ENCODE assay signal across 8 cellular contexts in the genomic region with DNA sequence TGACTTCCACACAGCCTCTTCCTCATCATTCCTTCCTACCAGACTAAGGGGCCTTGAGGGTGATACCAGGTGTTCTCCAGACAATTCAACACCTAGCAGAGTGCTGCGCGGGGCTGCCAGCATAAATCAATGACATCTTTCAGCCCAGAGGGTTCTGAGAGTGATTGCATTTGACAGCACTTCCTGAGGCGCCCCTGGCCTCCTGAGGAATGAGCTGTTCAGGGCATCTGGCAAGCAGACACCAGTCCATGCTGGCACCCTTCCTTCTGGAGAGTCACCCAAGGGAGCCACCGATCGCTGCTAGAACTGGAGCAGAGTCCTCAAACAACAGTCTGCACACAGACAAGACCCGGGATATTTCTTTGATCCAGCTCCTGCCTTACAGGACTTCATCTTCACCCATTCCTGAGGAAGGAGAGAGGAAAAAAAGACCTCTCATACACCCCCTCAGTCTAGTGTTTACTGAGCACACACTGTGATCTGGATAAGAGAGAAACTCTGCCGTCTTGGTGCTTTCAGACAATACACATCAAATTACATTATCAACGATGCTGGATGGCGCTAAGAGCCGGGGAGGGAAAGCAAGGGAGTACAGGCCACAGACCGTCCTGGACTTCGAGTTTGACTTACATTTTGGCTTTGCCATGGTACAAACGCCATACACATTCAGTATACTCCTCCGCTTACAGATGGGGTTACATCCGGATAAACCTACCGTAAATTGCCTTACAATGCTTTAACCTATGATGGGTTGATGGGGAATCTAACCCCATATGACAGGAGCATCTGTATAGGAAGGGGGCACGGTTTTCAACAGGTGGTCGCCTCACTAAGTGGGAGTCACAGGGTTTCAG. TPM values are rescaled to one million over a fixed set of nuclear protein-coding genes. Genes with fewer than 3 reads are reported as not detected.
DNase-seq lines count a peak whose midpoint lies in the region; ATAC-seq, FAIRE-seq and TF ChIP-seq lines count a peak whose summit lies in the region.

No MANE protein-coding gene starts in this region.

- H3K27ac Mint-ChIP-seq in GM23338, result peak overlapping the region; percentile 99
- peak overlapping the region; percentile 98 for H3K27ac Mint-ChIP-seq in activated T-helper 2 cell treated with anti-CD3 and anti-CD28 coated beads, Interferon-gamma antibody, Interleukin-2, Interleukin-4, amounts not matched to agents 10 μg/mL and 5 μg/mL and 100 μg/mL, durations not matched to agents 14 hours and 24 hours and 36 hours

- intact Hi-C loops in activated T-helper 2 cell treated with anti-CD3 and anti-CD28 coated beads, Interferon-gamma antibody, Interleukin-2, Interleukin-4, amounts not matched to agents 10 μg/mL and 5 μg/mL and 100 μg/mL, durations not matched to agents 14 hours and 24 hours and 36 hours (cut with micrococcal nuclease), result no loop called here
- intact Hi-C loops in HepG2 (cut with micrococcal nuclease; ENCODE audit: unreplicated experiment), result no loop called here

- no peak for DNase-seq in GM23338 (ENCODE audit: low spot score)
- no peak for DNase-seq in activated T-helper 2 cell treated with anti-CD3 and anti-CD28 coated beads, Interferon-gamma antibody, Interleukin-2, Interleukin-4, amounts not matched to agents 10 μg/mL and 5 μg/mL and 100 μg/mL, durations not matched to agents 14 hours and 24 hours and 36 hours (ENCODE audit: low spot score)
- no peak for DNase-seq in HepG2 (ENCODE audit: low spot score)
- DNase-seq in GOT3 (lab: John Stamatoyannopoulos, UW), result no peak
- no peak for DNase-seq in kidney glomerular epithelial cell (lab: John Stamatoyannopoulos, UW)
- no peak for DNase-seq in middle frontal gyrus (ENCODE audit: extremely low spot score, low spot score)

- H3K27me3 ChIP-seq in GM23338 (ENCODE audit: insufficient read depth), result no peaks in the 10 kb centered on the region
- peaks cover 12 to 53% of the 10 kb centered on the region in 2 experiments; a peak in 4 of 5 replicates for H3K27me3 ChIP-seq in HepG2 (ENCODE audit: control insufficient read depth in 1 of 2, insufficient read depth in 2 of 2, low read length in 2 of 2)

- CTCF ChIA-PET in HepG2 (lab: Yijun Ruan, JAX; ENCODE audit: low intra/inter-chr PET ratio, low total read pairs), result no interaction called here

- peak overlapping the region; percentile 95 for H3K4me3 Mint-ChIP-seq in GM23338
- H3K4me3 Mint-ChIP-seq in activated T-helper 2 cell treated with anti-CD3 and anti-CD28 coated beads, Interferon-gamma antibody, Interleukin-2, Interleukin-4, amounts not matched to agents 10 μg/mL and 5 μg/mL and 100 μg/mL, durations not matched to agents 14 hours and 24 hours and 36 hours (ENCODE audit: low read depth), result peak overlapping the region; percentile 92

- BruUV-seq in HepG2 (replicated peaks; lab: Mats Ljungman, UMichigan), result no TSS peak

- peaks cover 24% of the 10 kb centered on the region for H3K27me3 Mint-ChIP-seq in GM23338 (ENCODE audit: insufficient read depth, low read depth, poor library complexity)
- peaks cover 2% of the 10 kb centered on the region for H3K27me3 Mint-ChIP-seq in activated T-helper 2 cell treated with anti-CD3 and anti-CD28 coated beads, Interferon-gamma antibody, Interleukin-2, Interleukin-4, amounts not matched to agents 10 μg/mL and 5 μg/mL and 100 μg/mL, durations not matched to agents 14 hours and 24 hours and 36 hours (ENCODE audit: low read depth)

- H3K4me1 Mint-ChIP-seq in GM23338, result peaks cover 10% of the 10 kb centered on the region
- peaks cover 25% of the 10 kb centered on the region for H3K4me1 Mint-ChIP-seq in activated T-helper 2 cell treated with anti-CD3 and anti-CD28 coated beads, Interferon-gamma antibody, Interleukin-2, Interleukin-4, amounts not matched to agents 10 μg/mL and 5 μg/mL and 100 μg/mL, durations not matched to agents 14 hours and 24 hours and 36 hours (ENCODE audit: low read depth)

- H3K79me2 ChIP-seq in GM23338 (replicated peaks; ENCODE audit: insufficient read depth), result no peaks in the 10 kb centered on the region
- H3K79me2 ChIP-seq in HepG2 (ENCODE audit: insufficient read depth, low read length), result no peaks in the 10 kb centered on the region

- no peak for TF ChIP-seq POLR2A in HepG2 (IDR thresholded peaks at IDR 0.05; ENCODE audit: insufficient read depth in 1 of 2, low read depth in 2 of 2, low read length in 2 of 2)

- H3K9me2 ChIP-seq in GM23338 (ENCODE audit: insufficient read depth), result no peaks in the 10 kb centered on the region

- ATAC-seq in GM23338 (no peak), HepG2 (no peak), GM21526 (IDR thresholded peaks at IDR 0.05; ENCODE audit: low FRiP score, unreplicated experiment) (no peak)

- no peaks in the 10 kb centered on the region for H3K36me3 ChIP-seq in GM23338 (ENCODE audit: insufficient read depth)
- H3K36me3 ChIP-seq in HepG2 (replicated peaks in 1 of 2; ENCODE audit: control insufficient read depth in 1 of 2, insufficient read depth in 2 of 2, low read length in 2 of 2), result no peaks in the 10 kb centered on the region

- POLR2A ChIA-PET in HepG2 (lab: Yijun Ruan, JAX), result interaction anchor here (1.2 to 3.1 kb wide), 6 partner anchors 26 to 196 kb away, joined by 4 to 35 read pairs (median 9); a partner anchor contains a TSS

- WGBS in HepG2 (ENCODE audit: low lambda C conversion rate), result 62% methylated on average over 17 of the region's 18 CpGs

- TF ChIP-seq CTCF in 22Rv1 (IDR thresholded peaks at IDR 0.05) (no peak), GM23338 (conservative IDR thresholded peaks at IDR 0.05; ENCODE audit: low read depth in 2 of 2) (no peak), HepG2 (CRISPR knock-in tag; IDR thresholded peaks at IDR 0.05) (no peak)

- H2AFZ ChIP-seq in GM23338, result no peak overlapping the region
- H2AFZ ChIP-seq in HepG2 (ENCODE audit: low read length), result no peak overlapping the region

- TF ChIP-seq EP300 in HepG2 (IDR thresholded peaks at IDR 0.05; ENCODE audit: low read depth in 2 of 2, low read length in 2 of 2) (no peak), HepG2 (CRISPR knock-in tag; IDR thresholded peaks at IDR 0.05; ENCODE audit: borderline replicate concordance) (no peak)

- H3F3A ChIP-seq in GM23338 (replicated peaks; ENCODE audit: low read depth), result 0 out of 2 replicates have a peak, but pooled peaks cover 4% of the 10 kb centered on the region

- H3K36me3 Mint-ChIP-seq in GM23338 (ENCODE audit: low read depth), result no peaks in the 10 kb centered on the region; the same call in 2 of the 3 replicates
- no peaks in the 10 kb centered on the region for H3K36me3 Mint-ChIP-seq in activated T-helper 2 cell treated with anti-CD3 and anti-CD28 coated beads, Interferon-gamma antibody, Interleukin-2, Interleukin-4, amounts not matched to agents 10 μg/mL and 5 μg/mL and 100 μg/mL, durations not matched to agents 14 hours and 24 hours and 36 hours (ENCODE audit: low read depth)

- H3K4me2 ChIP-seq in GM23338 (peak overlapping the region; percentile 92; the same call in 1 of the 2 replicates), HepG2 (ENCODE audit: low read depth, low read length) (peak overlapping the region; percentile 100)

- H3K4me1 ChIP-seq in GM23338 (ENCODE audit: insufficient read depth) (peaks cover 4% of the 10 kb centered on the region; the same call in 1 of the 2 replicates), HepG2 (ENCODE audit: insufficient read depth, low read length) (peaks cover 32% of the 10 kb centered on the region)

- no peak for TF ChIP-seq RAD21 in HepG2 (CRISPR knock-in tag; IDR thresholded peaks at IDR 0.05)

- H3K9ac ChIP-seq in HepG2 (ENCODE audit: insufficient read depth, low read depth, low read length), result peak overlapping the region; percentile 95

- no peaks in the 10 kb centered on the region for H3K9me3 ChIP-seq in HepG2 (ENCODE audit: low read length)

- no peak for FAIRE-seq in HepG2 (lab: Jason Lieb, UNC)

- H3K9me3 Mint-ChIP-seq in GM23338, result peaks cover 3% of the 10 kb centered on the region
- no peaks in the 10 kb centered on the region for H3K9me3 Mint-ChIP-seq in activated T-helper 2 cell treated with anti-CD3 and anti-CD28 coated beads, Interferon-gamma antibody, Interleukin-2, Interleukin-4, amounts not matched to agents 10 μg/mL and 5 μg/mL and 100 μg/mL, durations not matched to agents 14 hours and 24 hours and 36 hours

- in situ Hi-C loops in HepG2 (cut with HindIII; ENCODE audit: extremely low pct_ligation_motif_present, low pct_unique_long_range_greater_than_20kb), result no loop called here

- no peaks in the 10 kb centered on the region for H4K20me1 ChIP-seq in GM23338 (replicated peaks; ENCODE audit: insufficient read depth)
- H4K20me1 ChIP-seq in HepG2 (ENCODE audit: insufficient read depth, low read length), result no peaks in the 10 kb centered on the region

- H3K4me3 ChIP-seq in GM23338 (peak overlapping the region; percentile 87; the same call in 1 of the 2 replicates), HepG2 (replicated peaks in 1 of 3; ENCODE audit: insufficient read depth in 1 of 3, low read depth in 2 of 3, low read length in 3 of 3) (peak overlapping the region; percentile 65 to 88 (median 86); a peak in 5 of 6 replicates)

- H3K27ac ChIP-seq in 22Rv1 (peak overlapping the region; percentile 88), GM23338 (ENCODE audit: low read depth) (no peak overlapping the region), HepG2 (ENCODE audit: extremely low read length, insufficient read depth, low read length) (no peak overlapping the region)

RNA-seq across cellular contexts. Expression of a gene that starts 23.1 kb away (rescaled TPM):
- 20.1 and 20.5 TPM in 2 replicates for total RNA-seq in GM23338 (2014; rRNA removed; shearing (Covaris generic))
- polyA plus RNA-seq in GM23338 (2016; fragmentation: Nextera tagmentation; extraction: Ambion mirVana), result 3.4 and 4.1 TPM in 2 replicates
- 5.2 and 5.7 TPM in 2 replicates for total RNA-seq in activated T-helper 2 cell treated with anti-CD3 and anti-CD28 coated beads, Interferon-gamma antibody, Interleukin-2, Interleukin-4, amounts not matched to agents 10 μg/mL and 5 μg/mL and 100 μg/mL, durations not matched to agents 14 hours and 24 hours and 36 hours
- not detected in 2 replicates for total RNA-seq in HepG2 (2016; rRNA removed; fragmentation: Illumina TruSeq; extraction: Trizol)
- total RNA-seq in HepG2 (2016; cell fraction: cytosol; rRNA removed; fragmentation: Illumina TruSeq; extraction: Trizol; ENCODE audit: low read depth), result not detected in 2 replicates
- total RNA-seq in HepG2 (2016; cell fraction: insoluble cytoplasmic fraction; rRNA removed; fragmentation: Illumina TruSeq; extraction: Trizol), result not detected in 2 replicates
- total RNA-seq in HepG2 (2016; cell fraction: membrane; rRNA removed; fragmentation: Illumina TruSeq; extraction: Trizol), result not detected in 2 replicates
- total RNA-seq in HepG2 (2016; cell fraction: nucleus; rRNA removed; fragmentation: Illumina TruSeq; extraction: Trizol), result not detected in 2 replicates
- 0.01 TPM in 1 of 2 replicates, not detected in the other for polyA plus RNA-seq in HepG2 (2011; rRNA removed)
- not detected in 2 replicates for polyA plus RNA-seq in HepG2 (2011; cell fraction: cytosol; rRNA removed)
- not detected in 2 replicates for polyA plus RNA-seq in HepG2 (2011; cell fraction: nucleus; rRNA removed)
- not detected in 2 replicates for polyA plus RNA-seq in HepG2 (2012)
- polyA plus RNA-seq in HepG2 (2016; cell fraction: cytosol; fragmentation: Illumina TruSeq; extraction: Trizol; ENCODE audit: low read depth), result not detected in 2 replicates
- polyA plus RNA-seq in HepG2 (2016; cell fraction: insoluble cytoplasmic fraction; fragmentation: Illumina TruSeq; extraction: Trizol; ENCODE audit: low read depth), result not detected in 2 replicates
- not detected in 2 replicates for polyA plus RNA-seq in HepG2 (2016; cell fraction: membrane; fragmentation: Illumina TruSeq; extraction: Trizol; ENCODE audit: low read depth)
- not detected in 2 replicates for polyA plus RNA-seq in HepG2 (2016; cell fraction: nucleus; fragmentation: Illumina TruSeq; extraction: Trizol; ENCODE audit: insufficient read depth, low read depth)
- polyA minus RNA-seq in HepG2 (2011; rRNA and poly(A)+ RNA removed; ENCODE audit: low replicate concordance), result 17.0 TPM in 1 of 2 replicates, not detected in the other
- 0.10 TPM in 1 of 2 replicates, not detected in the other for polyA minus RNA-seq in HepG2 (2011; cell fraction: cytosol; rRNA and poly(A)+ RNA removed)
- 0.25 TPM in 1 of 2 replicates, not detected in the other for polyA minus RNA-seq in HepG2 (2011; cell fraction: nucleus; rRNA and poly(A)+ RNA removed)

RNA-seq across cellular contexts. Expression of a gene that starts 38.4 kb away (rescaled TPM):
- total RNA-seq in GM23338 (2014; rRNA removed; shearing (Covaris generic)), result 10.2 and 11.5 TPM in 2 replicates
- polyA plus RNA-seq in GM23338 (2016; fragmentation: Nextera tagmentation; extraction: Ambion mirVana) (16.0 and 16.1 TPM in 2 replicates), HepG2 (2011; rRNA removed) (17.1 and 19.8 TPM in 2 replicates)
- total RNA-seq in activated T-helper 2 cell treated with anti-CD3 and anti-CD28 coated beads, Interferon-gamma antibody, Interleukin-2, Interleukin-4, amounts not matched to agents 10 μg/mL and 5 μg/mL and 100 μg/mL, durations not matched to agents 14 hours and 24 hours and 36 hours, result 16.1 and 16.8 TPM in 2 replicates
- total RNA-seq in HepG2 (2016; rRNA removed; fragmentation: Illumina TruSeq; extraction: Trizol), result 15.1 and 16.0 TPM in 2 replicates
- total RNA-seq in HepG2 (2016; cell fraction: cytosol; rRNA removed; fragmentation: Illumina TruSeq; extraction: Trizol; ENCODE audit: low read depth), result 4.7 and 13.7 TPM in 2 replicates
- 13.4 and 18.2 TPM in 2 replicates for total RNA-seq in HepG2 (2016; cell fraction: insoluble cytoplasmic fraction; rRNA removed; fragmentation: Illumina TruSeq; extraction: Trizol)
- 11.1 and 11.3 TPM in 2 replicates for total RNA-seq in HepG2 (2016; cell fraction: membrane; rRNA removed; fragmentation: Illumina TruSeq; extraction: Trizol)
- total RNA-seq in HepG2 (2016; cell fraction: nucleus; rRNA removed; fragmentation: Illumina TruSeq; extraction: Trizol), result 12.0 and 13.2 TPM in 2 replicates
- polyA plus RNA-seq in HepG2 (2011; cell fraction: cytosol; rRNA removed), result 12.3 and 17.8 TPM in 2 replicates
- 45.5 and 45.6 TPM in 2 replicates for polyA plus RNA-seq in HepG2 (2011; cell fraction: nucleus; rRNA removed)
- 11.8 and 15.4 TPM in 2 replicates for polyA plus RNA-seq in HepG2 (2012)
- 5.9 and 6.8 TPM in 2 replicates for polyA plus RNA-seq in HepG2 (2016; cell fraction: cytosol; fragmentation: Illumina TruSeq; extraction: Trizol; ENCODE audit: low read depth)
- polyA plus RNA-seq in HepG2 (2016; cell fraction: insoluble cytoplasmic fraction; fragmentation: Illumina TruSeq; extraction: Trizol; ENCODE audit: low read depth), result 13.7 and 14.0 TPM in 2 replicates
- 8.4 and 8.6 TPM in 2 replicates for polyA plus RNA-seq in HepG2 (2016; cell fraction: membrane; fragmentation: Illumina TruSeq; extraction: Trizol; ENCODE audit: low read depth)
- polyA plus RNA-seq in HepG2 (2016; cell fraction: nucleus; fragmentation: Illumina TruSeq; extraction: Trizol; ENCODE audit: insufficient read depth, low read depth), result 27.6 and 30.0 TPM in 2 replicates
- polyA minus RNA-seq in HepG2 (2011; rRNA and poly(A)+ RNA removed; ENCODE audit: low replicate concordance), result 28.6 and 32.9 TPM in 2 replicates
- 5.3 and 7.2 TPM in 2 replicates for polyA minus RNA-seq in HepG2 (2011; cell fraction: cytosol; rRNA and poly(A)+ RNA removed)
- 33.6 and 36.6 TPM in 2 replicates for polyA minus RNA-seq in HepG2 (2011; cell fraction: nucleus; rRNA and poly(A)+ RNA removed)
